Comparison of ENCODE assay signal across 7 cellular contexts in genomic region chr15:41827290-41827879, GRCh38. TPM values are rescaled to one million over a fixed set of nuclear protein-coding genes. Genes with fewer than 3 reads are reported as not detected.
A peak's percentile ranks its signal among the peaks of the same experiment; 100 is the strongest.
DNase-seq lines count a peak whose midpoint lies in the region; ATAC-seq, FAIRE-seq and TF ChIP-seq lines count a peak whose summit lies in the region.

No MANE protein-coding gene starts in this region.

- peaks cover 5 to 12% of the 10 kb centered on the region in 2 donors for H3K36me3 ChIP-seq in kidney (ENCODE audit: control insufficient read depth in 1 of 2, insufficient read depth in 2 of 2, low read length in 2 of 2)

- H3K27ac Mint-ChIP-seq in stimulated activated naive B cell treated with anti-CD40 and anti-IgM and Interleukin-4, amounts not matched to agents 10 μg/mL and 1 μg/mL and 100 μg/mL, for 72 hours: peak overlapping the region; percentile 92

- peak overlapping the region in 1 of 2 donors; percentile 24 for H3K9ac ChIP-seq in kidney (ENCODE audit: low read length in 2 of 2)

- H3K4me3 Mint-ChIP-seq in stimulated activated naive B cell treated with anti-CD40 and anti-IgM and Interleukin-4, amounts not matched to agents 10 μg/mL and 1 μg/mL and 100 μg/mL, for 72 hours: peak overlapping the region; percentile 85 to 94

- no peaks in the 10 kb centered on the region for H3K9me3 Mint-ChIP-seq in stimulated activated naive B cell treated with anti-CD40 and anti-IgM and Interleukin-4, amounts not matched to agents 10 μg/mL and 1 μg/mL and 100 μg/mL, for 72 hours

- peaks cover 23 to 37% of the 10 kb centered on the region in 2 donors for H3K4me1 Mint-ChIP-seq in stimulated activated naive B cell treated with anti-CD40 and anti-IgM and Interleukin-4, amounts not matched to agents 10 μg/mL and 1 μg/mL and 100 μg/mL, for 72 hours

- H3K4me3 ChIP-seq in astrocyte of the spinal cord (ENCODE audit: low read depth, low read length): peak overlapping the region; percentile 50
- peak overlapping the region; percentile 34 to 59 for H3K4me3 ChIP-seq in kidney (ENCODE audit: low read length in 2 of 2)

- no peak for FAIRE-seq in kidney (lab: Jason Lieb, UNC)

- peak; percentile 8 for TF ChIP-seq CTCF in astrocyte of the spinal cord (IDR thresholded peaks at IDR 0.05; ENCODE audit: low read depth, low read length)
- TF ChIP-seq CTCF in kidney (IDR thresholded peaks at IDR 0.05; ENCODE audit: borderline replicate concordance, extremely low read depth, insufficient read depth): no peak

- H3K9me3 ChIP-seq in kidney (ENCODE audit: control insufficient read depth in 1 of 2, low read length in 2 of 2): no peaks in the 10 kb centered on the region

- TF ChIP-seq POLR2A in erythroblast (IDR thresholded peaks at IDR 0.05; ENCODE audit: low read length): no peak

- H3K36me3 Mint-ChIP-seq in stimulated activated naive B cell treated with anti-CD40 and anti-IgM and Interleukin-4, amounts not matched to agents 10 μg/mL and 1 μg/mL and 100 μg/mL, for 72 hours: peaks cover 20 to 35% of the 10 kb centered on the region in 2 donors

- no peaks in the 10 kb centered on the region for H3K27me3 Mint-ChIP-seq in stimulated activated naive B cell treated with anti-CD40 and anti-IgM and Interleukin-4, amounts not matched to agents 10 μg/mL and 1 μg/mL and 100 μg/mL, for 72 hours

- in situ Hi-C loops in astrocyte of the spinal cord (cut with HindIII; ENCODE audit: low sequenced_read_pairs): no loop called here

- peaks cover 0 to 6% of the 10 kb centered on the region in 2 donors for H3K4me1 ChIP-seq in kidney (ENCODE audit: control insufficient read depth in 1 of 2, insufficient read depth in 1 of 2, low read depth in 1 of 2, low read length in 2 of 2)

- DNase-seq in NCI-H1105 treated with DMSO at 0.1 percent for 48 hours (lab: John Stamatoyannopoulos, UW) (peak; percentile 7), astrocyte of the spinal cord (ENCODE audit: low read depth, low spot score) (no peak), kidney (no peak), GF-D8 (lab: John Stamatoyannopoulos, UW) (no peak), erythroblast (lab: John Stamatoyannopoulos, UW) (no peak)
- no peak for DNase-seq in stimulated activated naive B cell treated with anti-CD40 and anti-IgM and Interleukin-4, amounts not matched to agents 10 μg/mL and 1 μg/mL and 100 μg/mL, for 72 hours

- ATAC-seq in GM21367 (IDR thresholded peaks at IDR 0.05; ENCODE audit: unreplicated experiment): peak; percentile 3
- ATAC-seq in stimulated activated naive B cell treated with anti-CD40 and anti-IgM and Interleukin-4, amounts not matched to agents 10 μg/mL and 1 μg/mL and 100 μg/mL, for 72 hours (replicated peaks): peak; percentile 8 to 17

- intact Hi-C loops in kidney (cut with DNase I): no loop called here

- H3K27ac ChIP-seq in kidney (ENCODE audit: low read depth in 2 of 2, low read length in 2 of 2): no peak overlapping the region

RNA-seq across cellular contexts. Expression of gene JMJD7, which starts 0.5 kb away (rescaled TPM):
- 16.2 TPM for total RNA-seq in kidney
- polyA plus RNA-seq in kidney (ENCODE audit: insufficient read depth, low read depth, low replicate concordance): 17.6 TPM

RNA-seq across cellular contexts. Expression of gene PLA2G4B, which starts 11.3 kb away (rescaled TPM):
- total RNA-seq in kidney: 8.3 TPM
- 4.8 TPM for polyA plus RNA-seq in kidney (ENCODE audit: insufficient read depth, low read depth, low replicate concordance)

RNA-seq across cellular contexts. Expression of gene MAPKBP1, which starts 53.1 kb away (rescaled TPM):
- 28.6 TPM for total RNA-seq in kidney
- 3.7 TPM for polyA plus RNA-seq in kidney (ENCODE audit: insufficient read depth, low read depth, low replicate concordance)
